ENCODE assay signal across 21 cellular contexts in the genomic region with DNA sequence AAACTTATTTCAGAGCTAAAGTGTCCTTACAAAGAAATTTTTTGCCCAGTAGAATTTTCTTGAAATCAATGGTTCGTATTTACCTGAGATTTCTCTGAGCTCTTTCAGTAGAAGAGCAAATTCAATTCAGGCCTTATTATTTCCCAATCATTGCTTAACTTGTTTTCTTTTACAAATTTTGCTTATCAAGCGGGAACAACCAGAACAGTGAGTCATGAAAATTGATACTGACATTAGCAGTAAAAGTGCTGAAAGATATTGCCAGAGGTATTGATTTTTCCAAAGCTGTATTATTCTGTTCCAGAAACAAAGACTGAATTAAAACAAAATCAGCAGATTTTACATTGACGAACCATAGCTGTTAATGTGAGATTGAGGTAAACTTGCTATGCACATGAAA.
"Had no signal": no experiment of that assay in that cellular context is flagged by ENCODE, and none has a peak within 500 bp of the region (broad histone marks: within the 10 kb centered on the region; RNA-seq: fewer than 3 reads in every experiment).

No MANE protein-coding gene starts in this region.

- H3K27ac ChIP-seq: adrenal gland, gastroesophageal sphincter, hepatocyte, right atrium auricular region, thoracic aorta had no signal

- H3K4me1 ChIP-seq: adrenal gland had no signal

- H3K4me2 ChIP-seq: hepatocyte had no signal

- H3K4me3 ChIP-seq: adrenal gland, gastroesophageal sphincter, hepatocyte, right atrium auricular region, thoracic aorta had no signal

- H3K27me3 ChIP-seq: adrenal gland, gastroesophageal sphincter, hepatocyte, right atrium auricular region had no signal

- ATAC-seq: activated T-cell treated with anti-CD3 and anti-CD28 coated beads, Interleukin-2, amount 50 U/mL, for 72 hours; effector memory CD8-positive, alpha-beta T cell; gastroesophageal sphincter; left cardiac atrium had no signal

- FAIRE-seq: keratinocyte, urothelium cell line had no signal

- H3K9me3 ChIP-seq: adrenal gland, gastroesophageal sphincter, right atrium auricular region, thoracic aorta had no signal

- H3K36me3 ChIP-seq: adrenal gland, gastroesophageal sphincter, right atrium auricular region, thoracic aorta had no signal

- DNase-seq: activated CD4-positive, alpha-beta T cell treated with anti-CD3 and anti-CD28 coated beads for 4 hours; activated CD4-positive, alpha-beta T cell treated with anti-CD3 and anti-CD28 coated beads, Interleukin-2, amount 50 U/mL, for 4 hours; activated naive CD4-positive, alpha-beta T cell; activated naive CD8-positive, alpha-beta T cell treated with anti-CD3 and anti-CD28 coated beads for 36 hours; activated T-cell treated with anti-CD3 and anti-CD28 coated beads for 4 hours; activated T-cell treated with anti-CD3 and anti-CD28 coated beads, Interleukin-2, amount 50 U/mL, for 72 hours; adrenal gland; aorta; cortex of kidney; effector memory CD8-positive, alpha-beta T cell; left cardiac atrium; naive B cell; stimulated activated CD4-positive, alpha-beta T cell treated with anti-CD3 and anti-CD28 coated beads, Interleukin-12 subunit alpha, Interleukin-12 subunit beta, amount 100 ng/mL, for 4 hours; stimulated activated CD4-positive, alpha-beta T cell treated with anti-CD3 and anti-CD28 coated beads, Interleukin-4, amount 100 ng/mL, for 1 hour; trophoblast cell had no signal
